In the genomic region with DNA sequence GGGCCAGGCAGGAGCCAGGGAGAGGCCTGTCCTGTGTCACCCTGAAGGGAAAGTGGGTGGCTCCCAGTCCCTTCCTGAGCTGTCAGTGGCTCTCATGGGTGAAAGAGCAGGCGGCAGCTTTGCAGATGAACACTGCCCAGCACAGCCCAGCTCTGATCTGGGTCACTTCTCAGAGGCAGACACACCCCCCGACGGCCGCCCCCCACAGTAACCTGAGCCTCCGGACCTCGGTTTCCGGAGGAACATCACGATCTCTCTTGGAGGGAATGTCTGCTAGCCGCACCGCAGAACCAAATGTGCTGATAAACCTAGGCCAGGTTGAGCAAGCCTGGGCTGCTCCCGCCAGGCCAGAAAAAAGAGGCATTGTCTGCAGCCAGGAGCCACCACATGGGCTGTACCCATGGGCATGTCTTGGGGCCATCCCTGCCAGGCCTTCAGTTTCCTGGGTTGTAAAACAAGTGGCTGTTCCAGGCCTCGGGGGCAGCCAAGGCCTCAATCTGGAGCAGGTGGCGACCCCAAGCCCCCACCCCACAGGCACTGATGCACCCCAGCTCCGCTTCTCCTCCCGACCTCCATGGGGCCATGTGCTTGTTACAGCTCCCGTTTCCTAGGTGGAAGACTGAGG, we compare ENCODE assay signal across 1 cellular context.
TF ChIP-seq lines count a peak whose summit lies in the region.

No MANE protein-coding gene starts in this region.

TF ChIP-seq in K562, 482 proteins besides CTCF, POLR2A, EP300 and RAD21 (continued from another document and continues in another):
- TF ChIP-seq, protein P1, sequence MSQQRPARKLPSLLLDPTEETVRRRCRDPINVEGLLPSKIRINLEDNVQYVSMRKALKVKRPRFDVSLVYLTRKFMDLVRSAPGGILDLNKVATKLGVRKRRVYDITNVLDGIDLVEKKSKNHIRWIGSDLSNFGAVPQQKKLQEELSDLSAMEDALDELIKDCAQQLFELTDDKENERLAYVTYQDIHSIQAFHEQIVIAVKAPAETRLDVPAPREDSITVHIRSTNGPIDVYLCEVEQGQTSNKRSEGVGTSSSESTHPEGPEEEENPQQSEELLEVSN (IDR thresholded peaks at IDR 0.05; ENCODE audit: borderline replicate concordance in 1 of 2, extremely low read depth in 1 of 2, insufficient read depth in 1 of 2, insufficient read length in 1 of 2, low read depth in 1 of 2, low read length in 1 of 2, poor library complexity in 1 of 2, severe bottlenecking in 1 of 2): peak; percentile 24 to 85
- TF ChIP-seq TAF1 (IDR thresholded peaks at IDR 0.05; ENCODE audit: control insufficient read depth, extremely low read depth, insufficient read depth, low read length, severe bottlenecking) (peak; percentile 16), FOXP4 (CRISPR knock-in tag; IDR thresholded peaks at IDR 0.05; ENCODE audit: borderline replicate concordance) (no peak), DPF2 (IDR thresholded peaks at IDR 0.05) (peak; percentile 36; the same call in 1 of the 2 replicates), ZNF239 (CRISPR knock-in tag; IDR thresholded peaks at IDR 0.05) (no peak), CHAMP1 (IDR thresholded peaks at IDR 0.05) (no peak), PYGO2 (tag; IDR thresholded peaks at IDR 0.05) (no peak), E2F3 (CRISPR knock-in tag; IDR thresholded peaks at IDR 0.05) (peak; percentile 56; the same call in 1 of the 2 replicates), SMAD4 (CRISPR knock-in tag; conservative IDR thresholded peaks at IDR 0.05) (peak; percentile 48), BRD9 (IDR thresholded peaks at IDR 0.05; ENCODE audit: low read depth, partially characterized antibody) (no peak), ZBED1 (IDR thresholded peaks at IDR 0.05) (no peak), CEBPB (tag; IDR thresholded peaks at IDR 0.05) (peak; percentile 89), POLR2AphosphoS5 (IDR thresholded peaks at IDR 0.05; ENCODE audit: control insufficient read depth, insufficient read depth, low read depth, low read length) (0 out of 2 replicates have a peak, but pooled peaks have one; percentile 33), WHSC1 (IDR thresholded peaks at IDR 0.05; ENCODE audit: low read length) (no peak), ZBTB7A (IDR thresholded peaks at IDR 0.05; ENCODE audit: borderline replicate concordance, control insufficient read depth, low read depth, low read length) (peak; percentile 84), SOX6 (IDR thresholded peaks at IDR 0.05) (0 out of 2 replicates have a peak, but pooled peaks have one; percentile 18), PHB2 (IDR thresholded peaks at IDR 0.05; ENCODE audit: low read depth) (no peak), ZNF280A (IDR thresholded peaks at IDR 0.05; ENCODE audit: low read depth, partially characterized antibody) (no peak), RNF2 (IDR thresholded peaks at IDR 0.05) (no peak), ARHGAP35 (IDR thresholded peaks at IDR 0.05; ENCODE audit: partially characterized antibody) (no peak), MYNN (IDR thresholded peaks at IDR 0.05) (peak; percentile 29; the same call in 1 of the 2 replicates), MYNN (CRISPR knock-in tag; IDR thresholded peaks at IDR 0.05) (no peak), MAZ (CRISPR knock-in tag; conservative IDR thresholded peaks at IDR 0.05 in 1 of 2, IDR thresholded peaks at IDR 0.05 in 1 of 2) (0 out of 4 replicates have a peak, but pooled peaks of 1 of the 2 experiments have one; percentile 16), ILK (tag; IDR thresholded peaks at IDR 0.05; ENCODE audit: borderline replicate concordance, low read depth) (no peak), ARID1B (IDR thresholded peaks at IDR 0.05) (0 out of 2 replicates have a peak, but pooled peaks have one; percentile 14), ZNF76 (CRISPR knock-in tag; IDR thresholded peaks at IDR 0.05; ENCODE audit: borderline replicate concordance) (no peak), RREB1 (CRISPR knock-in tag; IDR thresholded peaks at IDR 0.05) (no peak), ZNF12 (CRISPR knock-in tag; IDR thresholded peaks at IDR 0.05) (no peak), NRF1 (conservative IDR thresholded peaks at IDR 0.05 in 1 of 2, IDR thresholded peaks at IDR 0.05 in 1 of 2) (peak in 1 of 2 experiments; percentile 27; a peak in 2 of 4 replicates), CREM (IDR thresholded peaks at IDR 0.05; ENCODE audit: low read depth) (0 out of 2 replicates have a peak, but pooled peaks have one; percentile 25)
- TF ChIP-seq, protein P2, sequence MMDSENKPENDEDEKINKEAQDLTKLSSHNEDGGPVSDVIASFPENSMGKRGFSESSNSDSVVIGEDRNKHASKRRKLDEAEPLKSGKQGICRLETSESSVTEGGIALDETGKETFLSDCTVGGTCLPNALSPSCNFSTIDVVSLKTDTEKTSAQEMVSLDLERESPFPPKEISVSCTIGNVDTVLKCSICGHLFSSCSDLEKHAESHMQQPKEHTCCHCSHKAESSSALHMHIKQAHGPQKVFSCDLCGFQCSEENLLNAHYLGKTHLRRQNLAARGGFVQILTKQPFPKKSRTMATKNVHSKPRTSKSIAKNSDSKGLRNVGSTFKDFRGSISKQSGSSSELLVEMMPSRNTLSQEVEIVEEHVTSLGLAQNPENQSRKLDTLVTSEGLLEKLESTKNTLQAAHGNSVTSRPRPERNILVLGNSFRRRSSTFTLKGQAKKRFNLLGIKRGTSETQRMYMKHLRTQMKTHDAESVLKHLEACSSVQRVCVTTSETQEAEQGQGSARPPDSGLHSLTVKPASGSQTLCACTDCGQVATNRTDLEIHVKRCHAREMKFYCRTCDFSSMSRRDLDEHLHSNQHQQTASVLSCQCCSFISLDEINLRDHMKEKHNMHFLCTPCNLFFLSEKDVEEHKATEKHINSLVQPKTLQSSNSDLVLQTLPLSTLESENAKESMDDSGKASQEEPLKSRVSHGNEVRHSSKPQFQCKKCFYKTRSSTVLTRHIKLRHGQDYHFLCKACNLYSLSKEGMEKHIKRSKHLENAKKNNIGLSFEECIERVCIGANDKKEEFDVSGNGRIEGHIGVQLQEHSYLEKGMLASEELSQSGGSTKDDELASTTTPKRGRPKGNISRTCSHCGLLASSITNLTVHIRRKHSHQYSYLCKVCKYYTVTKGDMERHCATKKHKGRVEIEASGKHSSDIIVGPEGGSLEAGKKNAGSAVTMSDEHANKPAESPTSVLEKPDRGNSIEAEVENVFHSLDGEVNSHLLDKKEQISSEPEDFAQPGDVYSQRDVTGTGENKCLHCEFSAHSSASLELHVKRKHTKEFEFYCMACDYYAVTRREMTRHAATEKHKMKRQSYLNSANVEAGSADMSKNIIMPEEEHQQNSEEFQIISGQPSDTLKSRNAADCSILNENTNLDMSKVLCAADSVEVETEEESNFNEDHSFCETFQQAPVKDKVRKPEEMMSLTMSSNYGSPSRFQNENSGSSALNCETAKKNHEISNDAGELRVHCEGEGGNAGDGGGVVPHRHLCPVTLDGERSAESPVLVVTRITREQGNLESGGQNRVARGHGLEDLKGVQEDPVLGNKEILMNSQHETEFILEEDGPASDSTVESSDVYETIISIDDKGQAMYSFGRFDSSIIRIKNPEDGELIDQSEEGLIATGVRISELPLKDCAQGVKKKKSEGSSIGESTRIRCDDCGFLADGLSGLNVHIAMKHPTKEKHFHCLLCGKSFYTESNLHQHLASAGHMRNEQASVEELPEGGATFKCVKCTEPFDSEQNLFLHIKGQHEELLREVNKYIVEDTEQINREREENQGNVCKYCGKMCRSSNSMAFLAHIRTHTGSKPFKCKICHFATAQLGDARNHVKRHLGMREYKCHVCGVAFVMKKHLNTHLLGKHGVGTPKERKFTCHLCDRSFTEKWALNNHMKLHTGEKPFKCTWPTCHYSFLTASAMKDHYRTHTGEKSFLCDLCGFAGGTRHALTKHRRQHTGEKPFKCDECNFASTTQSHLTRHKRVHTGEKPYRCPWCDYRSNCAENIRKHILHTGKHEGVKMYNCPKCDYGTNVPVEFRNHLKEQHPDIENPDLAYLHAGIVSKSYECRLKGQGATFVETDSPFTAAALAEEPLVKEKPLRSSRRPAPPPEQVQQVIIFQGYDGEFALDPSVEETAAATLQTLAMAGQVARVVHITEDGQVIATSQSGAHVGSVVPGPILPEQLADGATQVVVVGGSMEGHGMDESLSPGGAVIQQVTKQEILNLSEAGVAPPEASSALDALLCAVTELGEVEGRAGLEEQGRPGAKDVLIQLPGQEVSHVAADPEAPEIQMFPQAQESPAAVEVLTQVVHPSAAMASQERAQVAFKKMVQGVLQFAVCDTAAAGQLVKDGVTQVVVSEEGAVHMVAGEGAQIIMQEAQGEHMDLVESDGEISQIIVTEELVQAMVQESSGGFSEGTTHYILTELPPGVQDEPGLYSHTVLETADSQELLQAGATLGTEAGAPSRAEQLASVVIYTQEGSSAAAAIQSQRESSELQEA (IDR thresholded peaks at IDR 0.05; ENCODE audit: low read depth): no peak
